ENCODE assay signal across 9 cellular contexts in genomic region chr3:184177331-184177731, GRCh38. TPM values are rescaled to one million over a fixed set of nuclear protein-coding genes. Genes with fewer than 3 reads are reported as not detected.
DNase-seq lines count a peak whose midpoint lies in the region; ATAC-seq, FAIRE-seq and TF ChIP-seq lines count a peak whose summit lies in the region.
"Had no signal": no experiment of that assay in that cellular context is flagged by ENCODE, and none has a peak within 500 bp of the region (broad histone marks: within the 10 kb centered on the region; RNA-seq: fewer than 3 reads in every experiment).

No MANE protein-coding gene starts in this region.

- POLR2A ChIA-PET in AG04450 (lab: Yijun Ruan, JAX) = interaction anchor here (0.5 to 1.7 kb wide), 6 partner anchors 9 to 122 kb away, joined by 3 to 28 read pairs (median 4); partner anchors contain the start of genes ABCF3 and EIF2B5
- POLR2A ChIA-PET in H1 (lab: Charles Lee; ENCODE audit: partially characterized antibody) = interaction anchor here (0.9 to 2.1 kb wide), 11 partner anchors 8 to 183 kb away, joined by 3 to 17 read pairs (median 3); partner anchors contain the start of genes ABCF3 and DVL3

- CTCF ChIA-PET in AG04450 (lab: Charles Lee) (interaction anchor here (1.0 to 2.4 kb wide), 4 partner anchors 16 to 293 kb away, joined by 3 to 6 read pairs (median 4); partner anchors contain the start of genes EEF1AKMT4 and PARL), H1 (lab: Charles Lee; ENCODE audit: partially characterized antibody) (interaction anchor here (0.8 to 4.7 kb wide), 8 partner anchors 10 to 110 kb away, joined by 3 to 22 read pairs (median 6); partner anchors contain the start of gene ABCF3)

- H3K4ac ChIP-seq in H1 (replicated peaks; ENCODE audit: insufficient read length, low read depth, low read length) = peak overlapping the region; percentile 22

- FAIRE-seq in H1 (lab: Jason Lieb, UNC) (no peak), H54 (lab: Jason Lieb, UNC) (no peak)

- peaks cover 25 to 31% of the 10 kb centered on the region in 2 donors for H3K4me1 Mint-ChIP-seq in natural killer cell

- H3K9me3 ChIP-seq in AG04450 (ENCODE audit: control insufficient read depth, insufficient read depth, low read length) = no peaks in the 10 kb centered on the region; the same call in 1 of the 2 replicates
- H3K9me3 ChIP-seq in H1 (ENCODE audit: insufficient read depth in 2 of 2, low read depth in 1 of 2, low read length in 1 of 2) = no peaks in the 10 kb centered on the region

- TF ChIP-seq POLR2A in H1 (IDR thresholded peaks at IDR 0.05; ENCODE audit: control extremely low read depth in 1 of 2, low read depth in 2 of 2, low read length in 2 of 2) = no peak
- TF ChIP-seq POLR2A in H54 (IDR thresholded peaks at IDR 0.05; ENCODE audit: low read depth, low read length) = no peak

- peaks cover 8% of the 10 kb centered on the region for H3K23me2 ChIP-seq in H1 (ENCODE audit: low read depth, low read length)

- H3K27me3 Mint-ChIP-seq in natural killer cell (ENCODE audit: low read depth in 2 of 2) = no peaks in the 10 kb centered on the region

- H2BK15ac ChIP-seq in H1 (ENCODE audit: low read length) = peak overlapping the region; percentile 22; the same call in 1 of the 2 replicates

- H4K8ac ChIP-seq in H1 (ENCODE audit: extremely low read depth, insufficient read depth, low read length) = 0 out of 2 replicates have a peak overlapping the region, but pooled peaks have one; percentile 82

- no peak for TF ChIP-seq EP300 in H1 (IDR thresholded peaks at IDR 0.05; ENCODE audit: borderline replicate concordance in 1 of 2, low read depth in 2 of 2, low read length in 2 of 2)

- peak overlapping the region; percentile 40 for H3K4me3 Mint-ChIP-seq in natural killer cell

- H2BK20ac ChIP-seq in H1 (ENCODE audit: low read length) = no peak overlapping the region

- H4K91ac ChIP-seq in H1 (replicated peaks; ENCODE audit: insufficient read length, low read length) = peak overlapping the region; percentile 38

- H3K27ac ChIP-seq in AG04450 (ENCODE audit: low read depth, low read length) (peak overlapping the region; percentile 69), H1 (ENCODE audit: low read depth, low read length) (peak overlapping the region; percentile 87)

- ATAC-seq in natural killer cell = no peak

- H3K56ac ChIP-seq in H1 (replicated peaks; ENCODE audit: insufficient read length, low read depth, low read length) = no peak overlapping the region

- peaks cover 42 to 54% (median 49%) of the 10 kb centered on the region in 4 experiments for H3K36me3 ChIP-seq in H1 (ENCODE audit: control insufficient read depth in 2 of 4, insufficient read depth in 4 of 4, low read length in 3 of 4)

- H3K23ac ChIP-seq in H1 (ENCODE audit: insufficient read length) = no peak overlapping the region

- peak overlapping the region; percentile 93 for H2BK5ac ChIP-seq in H1 (ENCODE audit: low read depth, low read length)

- no peak for TF ChIP-seq RAD21 in H1 (IDR thresholded peaks at IDR 0.05 in 1 of 2, conservative IDR thresholded peaks at IDR 0.05 in 1 of 2; ENCODE audit: low read depth in 2 of 2, low read length in 2 of 2)

- H3K36me3 Mint-ChIP-seq in natural killer cell = no peaks in the 10 kb centered on the region

- no peak overlapping the region for H4K5ac ChIP-seq in H1 (ENCODE audit: insufficient read length, low read depth, low read length)

- peak overlapping the region; percentile 70 for H2AK5ac ChIP-seq in H1 (ENCODE audit: low read depth, low read length)

- no peak overlapping the region for H2BK120ac ChIP-seq in H1 (replicated peaks; ENCODE audit: low read depth, low read length)

- peaks cover 13% of the 10 kb centered on the region for H3K79me1 ChIP-seq in H1 (ENCODE audit: low read depth, low read length)

- H3K4me3 ChIP-seq in AG04450 (ENCODE audit: low read depth, low read length) (peak overlapping the region; percentile 98), H1 (ENCODE audit: extremely low read depth in 1 of 4, insufficient read depth in 2 of 4, low read depth in 3 of 4, low read length in 4 of 4) (peak overlapping the region in 3 of 4 experiments; percentile 68 to 92 (median 89); a peak in 5 of 8 replicates)

- peaks cover 0 to 19% of the 10 kb centered on the region in 2 experiments for H4K20me1 ChIP-seq in H1 (replicated peaks in 1 of 2; ENCODE audit: control insufficient read depth in 1 of 2, insufficient read depth in 2 of 2, low read length in 2 of 2)

- peak overlapping the region; percentile 91 to 96 for H3K4me2 ChIP-seq in H1 (ENCODE audit: insufficient read depth in 1 of 2, low read depth in 2 of 2, low read length in 2 of 2)

- H2BK12ac ChIP-seq in H1 (ENCODE audit: low read depth, low read length) = 0 out of 2 replicates have a peak overlapping the region, but pooled peaks have one; percentile 50

- peak overlapping the region in 3 of 4 experiments; percentile 6 to 53 (median 9); a peak in 6 of 7 replicates for H3K9ac ChIP-seq in H1 (replicated peaks in 1 of 4; ENCODE audit: extremely low read depth in 1 of 4, low read depth in 3 of 4, low read length in 3 of 4)

- H3K9me3 Mint-ChIP-seq in natural killer cell = no peaks in the 10 kb centered on the region

- H3K79me2 ChIP-seq in H1 (ENCODE audit: control insufficient read depth in 1 of 2, insufficient read depth in 2 of 2, low read length in 2 of 2) = peaks cover 0 to 37% of the 10 kb centered on the region in 2 experiments; a peak in 2 of 4 replicates

- no peak overlapping the region for H3K14ac ChIP-seq in H1 (ENCODE audit: insufficient read length)

- peak overlapping the region; percentile 81 for H3K18ac ChIP-seq in H1 (ENCODE audit: extremely low read depth, low read length)

- 75% methylated on average over 4 of the region's 4 CpGs; no CpG with 5 or more reads in 1 of the 2 experiments for WGBS in H1 (ENCODE audit: extremely low coverage in 1 of 2, insufficient coverage in 1 of 2, insufficient read length in 1 of 2, insufficient replicate concordance in 2 of 2, low coverage in 1 of 2, low lambda C conversion rate in 2 of 2, missing lambda C conversion rate in 1 of 2), 2 experiments

- intact Hi-C loops in natural killer cell (cut with micrococcal nuclease) = no loop called here

- TF ChIP-seq CTCF in AG04450 (IDR thresholded peaks at IDR 0.05; ENCODE audit: low read depth, low read length) = no peak
- no peak for TF ChIP-seq CTCF in H1 (IDR thresholded peaks at IDR 0.05; ENCODE audit: control extremely low read depth in 1 of 3, insufficient read depth in 1 of 3, low read depth in 1 of 3, low read length in 3 of 3)
- TF ChIP-seq CTCF in natural killer cell (IDR thresholded peaks at IDR 0.05) = no peak

- no peak for DNase-seq in AG04450 (ENCODE audit: low read depth, low spot score)
- peak; percentile 79 for DNase-seq in NCI-H226
- no peak for DNase-seq in H1 (ENCODE audit: low read depth in 1 of 2, low spot score in 2 of 2)
- no peak for DNase-seq in natural killer cell
- no peak for DNase-seq in NCI-H1930 (lab: John Stamatoyannopoulos, UW)
- DNase-seq in NCI-H524 (lab: John Stamatoyannopoulos, UW) = no peak
- no peak for DNase-seq in activated CD4-positive, alpha-beta T cell treated with anti-CD3 and anti-CD28 coated beads, Interleukin-2, amount 50 U/mL, for 48 hours
- DNase-seq in H54 (ENCODE audit: insufficient read length, low spot score) = no peak

- H3K4me1 ChIP-seq in H1 (replicated peaks in 1 of 4; ENCODE audit: control insufficient read depth in 3 of 4, insufficient read depth in 4 of 4, low read length in 3 of 4) = peaks cover 0 to 23% (median 15%) of the 10 kb centered on the region in 4 experiments; a peak in 6 of 7 replicates

- H3K27me3 ChIP-seq in AG04450 (ENCODE audit: control insufficient read depth, insufficient read depth, low read length) (no peaks in the 10 kb centered on the region), H1 (replicated peaks in 1 of 4; ENCODE audit: control insufficient read depth in 3 of 4, extremely low read depth in 1 of 4, insufficient read depth in 3 of 4, low read length in 3 of 4) (no peaks in the 10 kb centered on the region)

- no peak overlapping the region for H2AFZ ChIP-seq in H1 (ENCODE audit: low read length)

- H3K27ac Mint-ChIP-seq in natural killer cell = no peak overlapping the region

RNA-seq across cellular contexts. Expression of gene AP2M1, which starts 2.7 kb away (rescaled TPM):
- polyA plus RNA-seq in AG04450 (2011; rRNA removed) = 963 and 1,068 TPM in 2 replicates
- 572 and 665 TPM in 2 replicates for polyA minus RNA-seq in AG04450 (2011; rRNA and poly(A)+ RNA removed)
- total RNA-seq in H1 (2021; fragmentation: NEBNext Ultra II Directional; extraction: Animal tissue kit (Norgen Biotek cat#: 25700)) = 391 and 403 TPM in 2 replicates
- 454 and 540 TPM in 2 replicates for polyA plus RNA-seq in H1 (2011; rRNA removed)
- polyA plus RNA-seq in H1 (2011; cell fraction: cytosol; rRNA removed) = 456 TPM
- polyA plus RNA-seq in H1 (2011; cell fraction: nucleus; rRNA removed) = 429 TPM
- 530 to 583 TPM (median 543 TPM) in 4 replicates for polyA plus RNA-seq in H1 (2012, experiment 1 of 2)
- polyA plus RNA-seq in H1 (2012, experiment 2 of 2) = 718 TPM
- 212 TPM for polyA plus RNA-seq in H1 (2013, experiment 1 of 2)
- 214 TPM for polyA plus RNA-seq in H1 (2013, experiment 2 of 2)
- 550 and 559 TPM in 2 replicates for polyA minus RNA-seq in H1 (2011; rRNA and poly(A)+ RNA removed)
- 149 TPM for polyA minus RNA-seq in H1 (2011; cell fraction: cytosol; rRNA and poly(A)+ RNA removed)
- polyA minus RNA-seq in H1 (2011; cell fraction: nucleus; rRNA and poly(A)+ RNA removed) = 181 TPM
- 100 to 1,000 TPM; 157 to 188 (median 168) TPM for total RNA-seq in natural killer cell

RNA-seq across cellular contexts. Expression of gene ABCF3, which starts 8.7 kb away (rescaled TPM):
- polyA plus RNA-seq in AG04450 (2011; rRNA removed) = 43.1 and 50.0 TPM in 2 replicates
- polyA minus RNA-seq in AG04450 (2011; rRNA and poly(A)+ RNA removed) = 74.8 and 108 TPM in 2 replicates
- total RNA-seq in H1 (2021; fragmentation: NEBNext Ultra II Directional; extraction: Animal tissue kit (Norgen Biotek cat#: 25700)) = 50.9 and 51.6 TPM in 2 replicates
- 57.8 and 76.6 TPM in 2 replicates for polyA plus RNA-seq in H1 (2011; rRNA removed)
- polyA plus RNA-seq in H1 (2011; cell fraction: cytosol; rRNA removed) = 55.1 TPM
- polyA plus RNA-seq in H1 (2011; cell fraction: nucleus; rRNA removed) = 203 TPM
- polyA plus RNA-seq in H1 (2012, experiment 1 of 2) = 40.9 to 54.7 TPM (median 52.0 TPM) in 4 replicates
- 34.1 TPM for polyA plus RNA-seq in H1 (2012, experiment 2 of 2)
- 28.7 TPM for polyA plus RNA-seq in H1 (2013, experiment 1 of 2)
- 24.2 TPM for polyA plus RNA-seq in H1 (2013, experiment 2 of 2)
- 60.0 and 74.3 TPM in 2 replicates for polyA minus RNA-seq in H1 (2011; rRNA and poly(A)+ RNA removed)
- 37.5 TPM for polyA minus RNA-seq in H1 (2011; cell fraction: cytosol; rRNA and poly(A)+ RNA removed)
- polyA minus RNA-seq in H1 (2011; cell fraction: nucleus; rRNA and poly(A)+ RNA removed) = 60.7 TPM
- 100 to 1,000 TPM; 128 to 168 (median 157) TPM for total RNA-seq in natural killer cell

RNA-seq across cellular contexts. Expression of gene DVL3, which starts 22.2 kb away (rescaled TPM):
- 29.7 and 37.8 TPM in 2 replicates for polyA plus RNA-seq in AG04450 (2011; rRNA removed)
- polyA minus RNA-seq in AG04450 (2011; rRNA and poly(A)+ RNA removed) = 61.5 and 77.9 TPM in 2 replicates
- 64.9 and 66.6 TPM in 2 replicates for total RNA-seq in H1 (2021; fragmentation: NEBNext Ultra II Directional; extraction: Animal tissue kit (Norgen Biotek cat#: 25700))
- polyA plus RNA-seq in H1 (2011; rRNA removed) = 38.5 and 51.2 TPM in 2 replicates
- 36.1 TPM for polyA plus RNA-seq in H1 (2011; cell fraction: cytosol; rRNA removed)
- 111 TPM for polyA plus RNA-seq in H1 (2011; cell fraction: nucleus; rRNA removed)
- 38.0 to 54.6 TPM (median 48.8 TPM) in 4 replicates for polyA plus RNA-seq in H1 (2012, experiment 1 of 2)
- 29.5 TPM for polyA plus RNA-seq in H1 (2012, experiment 2 of 2)
- 35.3 TPM for polyA plus RNA-seq in H1 (2013, experiment 1 of 2)
- polyA plus RNA-seq in H1 (2013, experiment 2 of 2) = 35.6 TPM
- polyA minus RNA-seq in H1 (2011; rRNA and poly(A)+ RNA removed) = 35.1 and 42.2 TPM in 2 replicates
- polyA minus RNA-seq in H1 (2011; cell fraction: cytosol; rRNA and poly(A)+ RNA removed) = 29.9 TPM
- 32.1 TPM for polyA minus RNA-seq in H1 (2011; cell fraction: nucleus; rRNA and poly(A)+ RNA removed)
- total RNA-seq in natural killer cell = 10 to 100 TPM; 59.1 to 77.5 (median 59.7) TPM

RNA-seq across cellular contexts. Expression of gene EIF2B5, which starts 42.2 kb away (rescaled TPM):
- polyA plus RNA-seq in AG04450 (2011; rRNA removed) = 28.8 and 29.8 TPM in 2 replicates
- polyA minus RNA-seq in AG04450 (2011; rRNA and poly(A)+ RNA removed) = 28.6 and 32.8 TPM in 2 replicates
- 40.0 and 42.5 TPM in 2 replicates for total RNA-seq in H1 (2021; fragmentation: NEBNext Ultra II Directional; extraction: Animal tissue kit (Norgen Biotek cat#: 25700))
- polyA plus RNA-seq in H1 (2011; rRNA removed) = 32.1 and 33.1 TPM in 2 replicates
- 44.9 TPM for polyA plus RNA-seq in H1 (2011; cell fraction: cytosol; rRNA removed)
- polyA plus RNA-seq in H1 (2011; cell fraction: nucleus; rRNA removed) = 63.9 TPM
- 36.5 to 43.9 TPM (median 37.4 TPM) in 4 replicates for polyA plus RNA-seq in H1 (2012, experiment 1 of 2)
- polyA plus RNA-seq in H1 (2012, experiment 2 of 2) = 33.2 TPM
- polyA plus RNA-seq in H1 (2013, experiment 1 of 2) = 29.6 TPM
- 30.7 TPM for polyA plus RNA-seq in H1 (2013, experiment 2 of 2)
- 46.4 and 51.6 TPM in 2 replicates for polyA minus RNA-seq in H1 (2011; rRNA and poly(A)+ RNA removed)
- polyA minus RNA-seq in H1 (2011; cell fraction: cytosol; rRNA and poly(A)+ RNA removed) = 21.0 TPM
- 39.8 TPM for polyA minus RNA-seq in H1 (2011; cell fraction: nucleus; rRNA and poly(A)+ RNA removed)
- 10 to 100 TPM; 44.5 to 59.4 (median 54.8) TPM for total RNA-seq in natural killer cell

RNA-seq across cellular contexts. Expression of gene VWA5B2, which starts 52.1 kb away (rescaled TPM):
- polyA plus RNA-seq in AG04450 (2011; rRNA removed) (not detected in 2 replicates), H1 (2011; rRNA removed) (0.53 and 0.88 TPM in 2 replicates)
- not detected in 2 replicates for polyA minus RNA-seq in AG04450 (2011; rRNA and poly(A)+ RNA removed)
- 0.50 and 0.56 TPM in 2 replicates for total RNA-seq in H1 (2021; fragmentation: NEBNext Ultra II Directional; extraction: Animal tissue kit (Norgen Biotek cat#: 25700))
- 0.37 TPM for polyA plus RNA-seq in H1 (2011; cell fraction: cytosol; rRNA removed)
- 3.0 TPM for polyA plus RNA-seq in H1 (2011; cell fraction: nucleus; rRNA removed)
- 0.29 to 0.72 TPM (median 0.41 TPM) in 4 replicates for polyA plus RNA-seq in H1 (2012, experiment 1 of 2)
- polyA plus RNA-seq in H1 (2012, experiment 2 of 2) = 0.70 TPM
- polyA plus RNA-seq in H1 (2013, experiment 1 of 2) = 0.28 TPM
- polyA plus RNA-seq in H1 (2013, experiment 2 of 2) = 0.17 TPM
- 0.41 and 0.44 TPM in 2 replicates for polyA minus RNA-seq in H1 (2011; rRNA and poly(A)+ RNA removed)
- 0.37 TPM for polyA minus RNA-seq in H1 (2011; cell fraction: cytosol; rRNA and poly(A)+ RNA removed)
- 1.5 TPM for polyA minus RNA-seq in H1 (2011; cell fraction: nucleus; rRNA and poly(A)+ RNA removed)
- total RNA-seq in natural killer cell = under 1 TPM in 2 of 3 donors, not detected in 1; 0.14 to 0.23 TPM
- total RNA-seq: Daoy had no signal
